15 cellular contexts compared by ENCODE assay signal in the genomic region with DNA sequence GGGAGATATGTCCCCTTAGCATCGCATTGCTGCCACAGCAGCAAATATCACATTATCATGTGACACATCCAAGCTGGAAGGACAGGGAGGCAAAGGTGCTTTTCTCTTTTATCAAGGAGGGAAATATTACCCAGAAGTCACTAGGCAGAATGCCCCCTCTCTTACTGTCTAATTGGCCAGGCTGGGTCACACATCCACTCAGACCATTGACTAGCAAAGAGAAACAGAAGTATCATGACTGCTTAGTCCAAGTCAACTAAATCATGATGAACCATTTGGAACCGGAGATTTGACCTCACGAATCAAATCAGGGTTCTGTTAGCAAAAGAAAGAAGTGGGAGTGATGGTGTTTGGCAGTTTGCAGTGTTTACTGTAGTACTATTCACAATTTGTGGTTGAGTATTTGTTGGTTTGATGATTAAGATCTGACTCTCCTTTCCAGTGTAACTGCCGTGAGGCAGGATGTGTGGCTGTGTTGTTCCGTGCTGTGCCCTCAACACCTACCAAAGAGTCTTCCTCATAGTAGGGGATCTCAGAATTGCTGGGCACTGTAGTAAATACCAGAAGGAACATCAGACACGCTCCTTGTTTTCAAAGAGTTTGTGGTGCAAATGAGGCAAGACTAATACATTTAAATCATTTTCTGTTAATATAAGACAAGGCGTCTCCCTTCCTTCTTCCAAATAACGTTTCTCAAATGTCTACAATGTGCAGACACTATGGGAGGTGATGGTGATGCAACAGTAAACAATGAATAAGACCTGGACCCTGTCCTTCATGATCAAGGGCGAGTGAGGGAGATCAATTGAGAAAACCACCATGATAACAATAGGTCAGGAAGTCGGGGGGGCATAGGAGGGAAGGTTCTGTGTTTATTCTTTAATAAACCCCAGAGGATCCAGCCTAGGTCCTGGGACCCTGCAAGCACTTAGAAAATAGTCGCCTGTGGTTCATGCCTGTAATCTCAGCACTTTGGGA.
A peak's percentile ranks its signal among the peaks of the same experiment; 100 is the strongest.
DNase-seq lines count a peak whose midpoint lies in the region; ATAC-seq and TF ChIP-seq lines count a peak whose summit lies in the region.
"Had no signal": no experiment of that assay in that cellular context is flagged by ENCODE, and none has a peak within 500 bp of the region (broad histone marks: within the 10 kb centered on the region; RNA-seq: fewer than 3 reads in every experiment).

No MANE protein-coding gene starts in this region.

- peak overlapping the region; percentile 56 for H3K4me2 ChIP-seq in PC-9

- H3K4me3 Mint-ChIP-seq in activated T-cell treated with anti-CD3 and anti-CD28 coated beads, Interleukin-2, amount 50 U/mL, for 24 hours = no peak overlapping the region
- H3K4me3 Mint-ChIP-seq in natural killer cell = no peak overlapping the region

- peaks cover 22% of the 10 kb centered on the region for H3K4me1 ChIP-seq in PC-9 (replicated peaks; ENCODE audit: insufficient read depth)
- no peaks in the 10 kb centered on the region for H3K4me1 ChIP-seq in gastroesophageal sphincter
- H3K4me1 ChIP-seq: pancreas had no signal

- peak overlapping the region; percentile 36; the same call in 1 of the 2 replicates for H2AFZ ChIP-seq in PC-9

- H3K4me3 ChIP-seq in PC-9 (peak overlapping the region; percentile 5; the same call in 1 of the 2 replicates), gastroesophageal sphincter (no peak overlapping the region)
- H3K4me3 ChIP-seq: pancreas had no signal

- TF ChIP-seq EP300 in gastroesophageal sphincter (IDR thresholded peaks at IDR 0.05) = no peak

- peak overlapping the region; percentile 60 for H3K27ac Mint-ChIP-seq in activated T-cell treated with anti-CD3 and anti-CD28 coated beads, Interleukin-2, amount 50 U/mL, for 24 hours
- H3K27ac Mint-ChIP-seq in natural killer cell = peak overlapping the region in 1 of 2 donors; percentile 4

- intact Hi-C loops in PC-9 (cut with micrococcal nuclease; ENCODE audit: unreplicated experiment) (no loop called here), natural killer cell (cut with micrococcal nuclease) (no loop called here)

- peaks cover 14% of the 10 kb centered on the region for H3K4me1 Mint-ChIP-seq in activated T-cell treated with anti-CD3 and anti-CD28 coated beads, Interleukin-2, amount 50 U/mL, for 24 hours (ENCODE audit: low read depth)
- H3K4me1 Mint-ChIP-seq in natural killer cell = peaks cover 9 to 11% of the 10 kb centered on the region in 2 donors

- WGBS in gastroesophageal sphincter (ENCODE audit: low coverage in 1 of 2), 2 donors = 46 to 62% methylated on average over 6 to 7 of the region's 11 CpGs

- H3K9me3 Mint-ChIP-seq in activated T-cell treated with anti-CD3 and anti-CD28 coated beads, Interleukin-2, amount 50 U/mL, for 24 hours = no peaks in the 10 kb centered on the region
- no peaks in the 10 kb centered on the region for H3K9me3 Mint-ChIP-seq in natural killer cell

- no peak for TF ChIP-seq POLR2A in gastroesophageal sphincter (IDR thresholded peaks at IDR 0.05)

- peak in 2 of 3 donors; percentile 41 to 50 for ATAC-seq in natural killer cell
- no peak for ATAC-seq in gastroesophageal sphincter
- ATAC-seq in HG03378 (IDR thresholded peaks at IDR 0.05; ENCODE audit: unreplicated experiment) = no peak
- no peak for ATAC-seq in HG02840 (IDR thresholded peaks at IDR 0.05; ENCODE audit: low FRiP score, unreplicated experiment)

- H3K79me2 ChIP-seq in PC-9 (ENCODE audit: low read depth) = no peaks in the 10 kb centered on the region

- no peaks in the 10 kb centered on the region for H3K9me2 ChIP-seq in PC-9 (ENCODE audit: insufficient read depth)

- CTCF ChIA-PET in PC-9 (lab: Charles Lee) = no interaction called here

- H4K20me1 ChIP-seq in PC-9 (ENCODE audit: insufficient read depth) = no peaks in the 10 kb centered on the region

- BruUV-seq in PC-9 (replicated peaks; lab: Mats Ljungman, UMichigan) = no TSS peak

- H3K27me3 Mint-ChIP-seq in activated T-cell treated with anti-CD3 and anti-CD28 coated beads, Interleukin-2, amount 50 U/mL, for 24 hours = no peaks in the 10 kb centered on the region
- H3K27me3 Mint-ChIP-seq in natural killer cell (ENCODE audit: low read depth in 2 of 2) = peaks cover 8 to 11% of the 10 kb centered on the region in 2 donors

- peaks cover 17% of the 10 kb centered on the region for H3F3A ChIP-seq in PC-9 (ENCODE audit: insufficient read depth, low read depth)

- H3K27ac ChIP-seq in PC-9 (peak overlapping the region; percentile 5; the same call in 1 of the 2 replicates), gastroesophageal sphincter (no peak overlapping the region)
- H3K27ac ChIP-seq: pancreas had no signal

- H3K27me3 ChIP-seq in PC-9 (ENCODE audit: insufficient read depth, low read depth) (no peaks in the 10 kb centered on the region), gastroesophageal sphincter (peaks cover 19% of the 10 kb centered on the region)
- H3K27me3 ChIP-seq: pancreas had no signal

- TF ChIP-seq CTCF in PC-9 (conservative IDR thresholded peaks at IDR 0.05) = no peak
- TF ChIP-seq CTCF in natural killer cell (IDR thresholded peaks at IDR 0.05) = no peak
- no peak for TF ChIP-seq CTCF in gastroesophageal sphincter (IDR thresholded peaks at IDR 0.05)

- POLR2A ChIA-PET in PC-9 (lab: Charles Lee; ENCODE audit: unreplicated experiment) = no interaction called here

- no peak for DNase-seq in activated T-cell treated with anti-CD3 and anti-CD28 coated beads, Interleukin-2, amount 50 U/mL, for 24 hours
- DNase-seq in activated T-cell treated with anti-CD3 and anti-CD28 coated beads for 4 hours (no peak), PC-9 (peak in 1 of 2 experiments; percentile 42), natural killer cell (no peak)
- peak; percentile 7 for DNase-seq in activated T-helper 9 cell treated with anti-CD3 and anti-CD28 coated beads, Interleukin-2, amount 50 U/mL, for 16 hours (ENCODE audit: low read depth)
- DNase-seq: ACHN, DMS 273 treated with DMSO at 0.1 percent for 48 hours, Kasumi-1, NCI-H2029, NCI-H82, pancreas, SHP77 treated with DMSO at 0.1 percent for 48 hours had no signal

- H3K9me3 ChIP-seq in PC-9 (ENCODE audit: insufficient read depth, low read depth) (no peaks in the 10 kb centered on the region), gastroesophageal sphincter (peaks cover 0 to 19% (median 0%) of the 10 kb centered on the region in 3 donors)
- H3K9me3 ChIP-seq: pancreas had no signal

- H3K36me3 ChIP-seq in PC-9 (ENCODE audit: low read depth) (no peaks in the 10 kb centered on the region), gastroesophageal sphincter (no peaks in the 10 kb centered on the region)
- H3K36me3 ChIP-seq: pancreas had no signal

- H3K36me3 Mint-ChIP-seq in activated T-cell treated with anti-CD3 and anti-CD28 coated beads, Interleukin-2, amount 50 U/mL, for 24 hours (ENCODE audit: low read depth) = no peaks in the 10 kb centered on the region
- H3K36me3 Mint-ChIP-seq in natural killer cell = no peaks in the 10 kb centered on the region

Comparison
In these comparisons a context has a peak if more than half of its experiments do, and no peak if none do; other contexts are left out.
1. ATAC-seq: peak in natural killer cell (2 of 3); none in gastroesophageal sphincter (single experiment), HG03378 (single experiment) and HG02840 (single experiment).